17 cellular contexts compared by ENCODE assay signal in the genomic region with DNA sequence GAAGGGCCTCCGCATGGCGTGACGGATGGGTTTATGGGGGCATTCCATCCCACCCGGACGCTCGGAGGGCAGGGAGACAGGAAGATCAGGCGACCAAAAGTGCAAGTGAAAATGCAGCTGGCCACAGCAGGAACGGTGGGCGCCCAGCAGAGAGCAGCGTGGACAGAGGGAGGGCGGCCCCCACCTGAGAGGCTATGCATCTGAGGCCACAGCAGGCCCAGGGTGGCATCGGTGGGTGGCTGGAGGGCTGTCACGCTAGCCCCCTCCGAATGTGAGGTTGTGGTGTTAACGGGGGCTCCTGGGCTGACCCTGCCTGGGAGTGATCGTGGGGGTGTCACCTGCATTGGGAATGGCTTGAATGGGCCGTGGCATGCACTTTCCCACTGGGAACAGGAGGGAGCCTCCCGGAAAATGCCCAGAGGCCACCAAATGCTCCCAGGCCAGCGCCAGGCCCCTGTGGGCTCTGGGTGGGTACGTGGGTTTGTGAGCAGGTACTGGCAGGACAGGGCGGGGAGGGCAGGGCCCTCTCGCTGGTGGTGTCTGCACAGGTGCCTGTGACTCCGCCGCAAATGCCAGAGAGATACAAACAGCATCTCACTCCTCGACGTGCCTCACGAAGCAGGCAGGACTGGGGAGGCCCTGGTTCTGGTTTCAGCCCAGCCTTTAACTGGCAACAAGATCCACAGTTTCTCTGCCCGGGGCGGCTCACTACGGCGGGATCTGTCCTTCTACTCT.
A peak's percentile ranks its signal among the peaks of the same experiment; 100 is the strongest.
DNase-seq lines count a peak whose midpoint lies in the region; ATAC-seq, FAIRE-seq and TF ChIP-seq lines count a peak whose summit lies in the region.
"Had no signal": no experiment of that assay in that cellular context is flagged by ENCODE, and none has a peak within 500 bp of the region (broad histone marks: within the 10 kb centered on the region; RNA-seq: fewer than 3 reads in every experiment).

No MANE protein-coding gene starts in this region.

- H3K27me3 ChIP-seq in neural progenitor cell: peaks cover 7% of the 10 kb centered on the region

- no peak overlapping the region for H2AFZ ChIP-seq in neural progenitor cell (replicated peaks)

- no peak overlapping the region for H3K4me2 ChIP-seq in neural progenitor cell
- H3K4me2 ChIP-seq: BLaER1 had no signal

- no peak for DNase-seq in activated naive CD8-positive, alpha-beta T cell treated with anti-CD3 and anti-CD28 coated beads, Interleukin-2, amount 10 ng/mL, durations not matched to agents 7 days and 5 days
- no peak for DNase-seq in activated naive CD8-positive, alpha-beta T cell treated with anti-CD3 and anti-CD28 coated beads for 36 hours
- DNase-seq in coronary artery (ENCODE audit: low spot score): no peak
- DNase-seq in neural progenitor cell (ENCODE audit: low spot score): no peak
- no peak for DNase-seq in stimulated activated CD4-positive, alpha-beta T cell treated with anti-CD3 and anti-CD28 coated beads, Interleukin-15, amount 100 ng/mL, for 24 hours
- DNase-seq in cerebellum (ENCODE audit: low spot score): no peak
- DNase-seq in GM19239 (ENCODE audit: insufficient read length, low spot score): no peak
- DNase-seq: CD4-positive, alpha-beta memory T cell; DMS153; GDM1 had no signal

- no peaks in the 10 kb centered on the region for H3K9me3 ChIP-seq in neural progenitor cell (ENCODE audit: low read depth)
- H3K9me3 ChIP-seq: BLaER1, HAP-1 had no signal

- H3F3A ChIP-seq in neural progenitor cell (ENCODE audit: low read depth): no peaks in the 10 kb centered on the region

- TF ChIP-seq CTCF in coronary artery (IDR thresholded peaks at IDR 0.05) (no peak), neural progenitor cell (IDR thresholded peaks at IDR 0.05) (no peak)

- H3K4me3 ChIP-seq in coronary artery: no peak overlapping the region
- H3K4me3 ChIP-seq in neural progenitor cell: no peak overlapping the region
- H3K4me3 ChIP-seq: BLaER1, HAP-1 had no signal

- no peaks in the 10 kb centered on the region for H3K36me3 ChIP-seq in neural progenitor cell
- H3K36me3 ChIP-seq: BLaER1, HAP-1 had no signal

- no peaks in the 10 kb centered on the region for H3K9me3 Mint-ChIP-seq in activated naive CD8-positive, alpha-beta T cell treated with anti-CD3 and anti-CD28 coated beads, Interleukin-2, amount 10 ng/mL, durations not matched to agents 7 days and 5 days
- H3K9me3 Mint-ChIP-seq in activated naive CD8-positive, alpha-beta T cell treated with anti-CD3 and anti-CD28 coated beads for 36 hours: no peaks in the 10 kb centered on the region
- no peaks in the 10 kb centered on the region for H3K9me3 Mint-ChIP-seq in neural progenitor cell
- H3K9me3 Mint-ChIP-seq: CD4-positive, alpha-beta memory T cell had no signal

- H3K4me1 ChIP-seq in neural progenitor cell: peaks cover 2% of the 10 kb centered on the region
- H3K4me1 ChIP-seq: HAP-1 had no signal

- H3K79me2 ChIP-seq in neural progenitor cell (ENCODE audit: low read depth): no peaks in the 10 kb centered on the region

- ATAC-seq in activated naive CD8-positive, alpha-beta T cell treated with anti-CD3 and anti-CD28 coated beads, Interleukin-2, amount 10 ng/mL, durations not matched to agents 7 days and 5 days (ENCODE audit: low read depth): no peak

- no peak overlapping the region for H3K4me3 Mint-ChIP-seq in activated naive CD8-positive, alpha-beta T cell treated with anti-CD3 and anti-CD28 coated beads, Interleukin-2, amount 10 ng/mL, durations not matched to agents 7 days and 5 days
- no peak overlapping the region for H3K4me3 Mint-ChIP-seq in activated naive CD8-positive, alpha-beta T cell treated with anti-CD3 and anti-CD28 coated beads for 36 hours
- H3K4me3 Mint-ChIP-seq in neural progenitor cell: no peak overlapping the region
- H3K4me3 Mint-ChIP-seq: CD14-positive monocyte; CD4-positive, alpha-beta memory T cell had no signal

- H3K36me3 Mint-ChIP-seq in activated naive CD8-positive, alpha-beta T cell treated with anti-CD3 and anti-CD28 coated beads, Interleukin-2, amount 10 ng/mL, durations not matched to agents 7 days and 5 days: no peaks in the 10 kb centered on the region
- no peaks in the 10 kb centered on the region for H3K36me3 Mint-ChIP-seq in activated naive CD8-positive, alpha-beta T cell treated with anti-CD3 and anti-CD28 coated beads for 36 hours
- peaks cover 2% of the 10 kb centered on the region for H3K36me3 Mint-ChIP-seq in neural progenitor cell
- H3K36me3 Mint-ChIP-seq: CD14-positive monocyte; CD4-positive, alpha-beta memory T cell had no signal

- H3K27ac ChIP-seq in coronary artery: peak overlapping the region; percentile 41 to 73
- H3K27ac ChIP-seq in neural progenitor cell: no peak overlapping the region
- H3K27ac ChIP-seq: 22Rv1, BLaER1, HL-60 had no signal

- FAIRE-seq in GM19239 (lab: Jason Lieb, UNC): no peak
- FAIRE-seq: GM12892, GM18507 had no signal

- peaks cover 2% of the 10 kb centered on the region for H3K27me3 Mint-ChIP-seq in activated naive CD8-positive, alpha-beta T cell treated with anti-CD3 and anti-CD28 coated beads, Interleukin-2, amount 10 ng/mL, durations not matched to agents 7 days and 5 days
- H3K27me3 Mint-ChIP-seq in activated naive CD8-positive, alpha-beta T cell treated with anti-CD3 and anti-CD28 coated beads for 36 hours: peaks cover 1% of the 10 kb centered on the region
- H3K27me3 Mint-ChIP-seq in neural progenitor cell (ENCODE audit: insufficient read depth, low read depth): peaks cover 10% of the 10 kb centered on the region

- H4K20me1 ChIP-seq in neural progenitor cell (ENCODE audit: low read depth): no peaks in the 10 kb centered on the region

- H3K4me1 Mint-ChIP-seq in activated naive CD8-positive, alpha-beta T cell treated with anti-CD3 and anti-CD28 coated beads, Interleukin-2, amount 10 ng/mL, durations not matched to agents 7 days and 5 days: no peaks in the 10 kb centered on the region
- no peaks in the 10 kb centered on the region for H3K4me1 Mint-ChIP-seq in activated naive CD8-positive, alpha-beta T cell treated with anti-CD3 and anti-CD28 coated beads for 36 hours
- H3K4me1 Mint-ChIP-seq in neural progenitor cell: peaks cover 25% of the 10 kb centered on the region
- H3K4me1 Mint-ChIP-seq: CD14-positive monocyte; CD4-positive, alpha-beta memory T cell had no signal

- no peak overlapping the region for H3K9ac ChIP-seq in neural progenitor cell
- H3K9ac ChIP-seq: BLaER1 had no signal

- peak overlapping the region; percentile 38 for H3K27ac Mint-ChIP-seq in activated naive CD8-positive, alpha-beta T cell treated with anti-CD3 and anti-CD28 coated beads, Interleukin-2, amount 10 ng/mL, durations not matched to agents 7 days and 5 days
- H3K27ac Mint-ChIP-seq in activated naive CD8-positive, alpha-beta T cell treated with anti-CD3 and anti-CD28 coated beads for 36 hours: no peak overlapping the region
- H3K27ac Mint-ChIP-seq in neural progenitor cell: peak overlapping the region; percentile 18
- H3K27ac Mint-ChIP-seq: CD14-positive monocyte; CD4-positive, alpha-beta memory T cell had no signal

- POLR2A ChIA-PET in activated naive CD8-positive, alpha-beta T cell treated with anti-CD3 and anti-CD28 coated beads, Interleukin-2, amount 10 ng/mL, durations not matched to agents 7 days and 5 days (lab: Charles Lee): no interaction called here
